Comparison of ENCODE assay signal across 17 cellular contexts in the genomic region with DNA sequence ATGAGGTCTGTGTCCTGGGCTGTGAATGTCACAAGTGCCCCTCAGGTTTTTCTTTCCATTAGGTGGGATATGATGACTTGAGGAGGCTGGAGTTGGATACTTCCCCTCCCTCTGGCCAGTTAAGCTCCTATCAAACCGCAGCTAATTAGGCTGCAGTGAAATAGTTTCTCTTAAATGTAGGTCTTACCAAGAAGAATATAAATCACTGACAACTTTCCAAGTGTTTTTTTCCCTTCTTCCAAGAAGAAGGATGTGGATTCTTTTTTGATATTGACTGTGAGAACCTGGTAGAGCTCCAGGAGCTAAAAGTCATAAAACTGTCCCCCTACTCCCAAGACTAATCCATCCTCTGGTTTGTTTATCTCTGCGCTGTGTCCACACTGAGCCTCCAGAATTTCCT. TPM values are rescaled to one million over a fixed set of nuclear protein-coding genes. Genes with fewer than 3 reads are reported as not detected.
"Had no signal": no experiment of that assay in that cellular context is flagged by ENCODE, and none has a peak within 500 bp of the region (broad histone marks: within the 10 kb centered on the region; RNA-seq: fewer than 3 reads in every experiment).

No MANE protein-coding gene starts in this region.

RNA-seq across cellular contexts. Expression of a gene that starts 14.5 kb away (rescaled TPM):
- total RNA-seq: activated B cell treated with CpG ODN at 0.5 μM for 24 hours; activated CD4-positive, alpha-beta memory T cell treated with anti-CD3 and anti-CD28 coated beads for 36 hours; activated CD4-positive, alpha-beta T cell treated with anti-CD3 and anti-CD28 coated beads, Interleukin-2, amount 10 ng/mL, durations not matched to agents 24 days and 14 days; activated CD8-positive, alpha-beta memory T cell treated with anti-CD3 and anti-CD28 coated beads for 36 hours; activated CD8-positive, alpha-beta T cell treated with anti-CD3 and anti-CD28 coated beads for 36 hours; activated naive CD4-positive, alpha-beta T cell treated with anti-CD3 and anti-CD28 coated beads for 36 hours; activated naive CD4-positive, alpha-beta T cell treated with anti-CD3 and anti-CD28 coated beads, Interleukin-2, amount 50 U/mL, for 72 hours; activated naive CD8-positive, alpha-beta T cell treated with anti-CD3 and anti-CD28 coated beads for 36 hours; activated T-cell treated with anti-CD3 and anti-CD28 coated beads, Interleukin-2, amount 50 U/mL, for 4 hours; activated T-cell treated with anti-CD3 and anti-CD28 coated beads, Interleukin-2, amount 50 U/mL, for 72 hours; activated T-helper 1 cell treated with anti-CD3 and anti-CD28 coated beads, Interleukin-12 subunit alpha, Interleukin-12 subunit beta, Interleukin-2, Interleukin-4 antibody, amounts not matched to agents 30 ng/mL and 10 ng/mL and 1 ng/mL, durations not matched to agents 14 hours and 24 hours and 36 hours; activated T-helper 17 cell treated with anti-CD3 and anti-CD28 coated beads, Interleukin-2, amount 50 U/mL, for 72 hours; adrenal gland; ascending aorta; bronchial epithelial cell; cardiac muscle cell; chondrocyte had no signal

RNA-seq across cellular contexts. Expression of a gene that starts 33.8 kb away (rescaled TPM):
- total RNA-seq: activated B cell treated with CpG ODN at 0.5 μM for 24 hours; activated CD4-positive, alpha-beta memory T cell treated with anti-CD3 and anti-CD28 coated beads for 36 hours; activated CD4-positive, alpha-beta T cell treated with anti-CD3 and anti-CD28 coated beads, Interleukin-2, amount 10 ng/mL, durations not matched to agents 24 days and 14 days; activated CD8-positive, alpha-beta memory T cell treated with anti-CD3 and anti-CD28 coated beads for 36 hours; activated CD8-positive, alpha-beta T cell treated with anti-CD3 and anti-CD28 coated beads for 36 hours; activated naive CD4-positive, alpha-beta T cell treated with anti-CD3 and anti-CD28 coated beads for 36 hours; activated naive CD4-positive, alpha-beta T cell treated with anti-CD3 and anti-CD28 coated beads, Interleukin-2, amount 50 U/mL, for 72 hours; activated naive CD8-positive, alpha-beta T cell treated with anti-CD3 and anti-CD28 coated beads for 36 hours; activated T-cell treated with anti-CD3 and anti-CD28 coated beads, Interleukin-2, amount 50 U/mL, for 4 hours; activated T-cell treated with anti-CD3 and anti-CD28 coated beads, Interleukin-2, amount 50 U/mL, for 72 hours; activated T-helper 1 cell treated with anti-CD3 and anti-CD28 coated beads, Interleukin-12 subunit alpha, Interleukin-12 subunit beta, Interleukin-2, Interleukin-4 antibody, amounts not matched to agents 30 ng/mL and 10 ng/mL and 1 ng/mL, durations not matched to agents 14 hours and 24 hours and 36 hours; activated T-helper 17 cell treated with anti-CD3 and anti-CD28 coated beads, Interleukin-2, amount 50 U/mL, for 72 hours; adrenal gland; ascending aorta; bronchial epithelial cell; cardiac muscle cell; chondrocyte had no signal
